Comparison of ENCODE assay signal across 8 cellular contexts in the genomic region with DNA sequence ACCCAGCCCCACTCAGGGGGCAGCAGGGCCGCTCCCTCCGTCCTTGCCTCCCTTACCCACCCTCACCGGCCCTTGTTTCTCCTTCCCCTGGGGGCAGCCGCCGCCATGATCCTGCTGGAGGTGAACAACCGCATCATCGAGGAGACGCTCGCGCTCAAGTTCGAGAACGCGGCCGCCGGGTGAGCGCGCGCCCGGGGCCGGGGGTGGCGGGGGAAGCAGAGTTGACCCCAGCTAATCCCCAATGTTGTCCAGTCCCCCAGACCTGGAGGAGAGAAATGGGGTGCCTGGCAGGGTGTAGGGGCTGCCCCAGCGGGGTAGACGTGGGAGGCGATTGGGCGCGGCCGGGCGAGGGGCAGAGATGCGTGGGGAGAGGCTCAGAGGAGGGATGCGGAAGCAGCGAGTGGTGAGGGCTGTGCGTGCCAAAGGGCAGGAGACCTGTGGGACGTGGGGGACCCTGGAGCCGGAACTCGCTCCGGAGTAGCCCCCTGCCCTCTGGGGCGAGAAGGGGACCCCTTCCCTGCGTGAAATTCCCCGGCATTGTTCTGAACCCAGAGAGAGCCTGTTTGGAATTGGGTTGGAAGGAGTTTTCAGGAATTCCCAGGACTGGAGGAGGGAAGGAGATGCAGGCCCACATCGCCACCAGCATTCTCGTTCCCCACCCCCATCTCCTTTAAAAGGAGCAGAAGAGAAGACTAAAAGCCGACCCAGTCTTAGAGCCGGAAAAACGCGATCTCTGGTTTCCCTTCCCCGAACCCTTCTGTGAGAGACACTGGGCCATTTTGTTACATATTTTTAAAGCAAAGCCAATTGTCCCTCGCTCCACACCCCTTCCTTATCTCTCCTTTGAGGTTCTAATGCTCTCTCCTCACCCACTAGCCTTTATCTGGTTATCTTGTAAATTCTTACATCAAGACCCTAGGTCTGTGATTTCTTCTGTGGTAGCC. TPM values are rescaled to one million over a fixed set of nuclear protein-coding genes. Genes with fewer than 3 reads are reported as not detected.
DNase-seq lines count a peak whose midpoint lies in the region; ATAC-seq and TF ChIP-seq lines count a peak whose summit lies in the region.

No MANE protein-coding gene starts in this region.

- H3K36me3 Mint-ChIP-seq in activated T-cell treated with anti-CD3 and anti-CD28 coated beads, Interleukin-2, amount 50 U/mL, for 24 hours (ENCODE audit: low read depth) = peaks cover 57% of the 10 kb centered on the region
- H3K36me3 Mint-ChIP-seq in natural killer cell treated with Interleukin-12 subunit alpha and Interleukin-12 subunit beta and Interleukin-15 and Interleukin-18, amount 100 ng/mL, for 72 hours = peaks cover 32% of the 10 kb centered on the region

- intact Hi-C loops in esophagus squamous epithelium (cut with DNase I) = no loop called here

- H3K27ac Mint-ChIP-seq in activated T-cell treated with anti-CD3 and anti-CD28 coated beads, Interleukin-2, amount 50 U/mL, for 24 hours = peak overlapping the region; percentile 94
- peak overlapping the region; percentile 91 to 94 for H3K27ac Mint-ChIP-seq in natural killer cell treated with Interleukin-12 subunit alpha and Interleukin-12 subunit beta and Interleukin-15 and Interleukin-18, amount 100 ng/mL, for 72 hours

- no peaks in the 10 kb centered on the region for H3K9me3 ChIP-seq in esophagus squamous epithelium

- H3K36me3 ChIP-seq in esophagus squamous epithelium = peaks cover 0 to 17% (median 0%) of the 10 kb centered on the region in 3 donors

- peaks cover 46% of the 10 kb centered on the region for H3K4me1 Mint-ChIP-seq in activated T-cell treated with anti-CD3 and anti-CD28 coated beads, Interleukin-2, amount 50 U/mL, for 24 hours (ENCODE audit: low read depth)
- H3K4me1 Mint-ChIP-seq in natural killer cell treated with Interleukin-12 subunit alpha and Interleukin-12 subunit beta and Interleukin-15 and Interleukin-18, amount 100 ng/mL, for 72 hours (ENCODE audit: low read depth in 2 of 2) = peaks cover 50% of the 10 kb centered on the region in 2 donors

- H3K27ac ChIP-seq in esophagus squamous epithelium = peak overlapping the region; percentile 98 to 100 (median 100)

- H3K27me3 ChIP-seq in esophagus squamous epithelium = no peaks in the 10 kb centered on the region

- ATAC-seq in natural killer cell treated with Interleukin-12 subunit alpha and Interleukin-12 subunit beta and Interleukin-15 and Interleukin-18, amount 100 ng/mL, for 72 hours = peak; percentile 81
- peak; percentile 75 for ATAC-seq in stimulated activated naive CD8-positive, alpha-beta T cell treated with anti-CD3 and anti-CD28 coated beads, Interleukin-15, Interleukin-2, amounts not matched to agents 100 U/mL and 50 U/mL, for 24 hours

- DNase-seq in GM12865 (ENCODE audit: low read depth) (peak; percentile 75), HFF-Myc (ENCODE audit: extremely low read depth, low read depth) (no peak), NOMO-1 treated with dmso at 0.1 percent for 144 hours (lab: John Stamatoyannopoulos, UW; ENCODE audit: unreplicated experiment) (peak; percentile 57), esophagus squamous epithelium (lab: John Stamatoyannopoulos, UW) (peak; percentile 14), COR-L47 (lab: John Stamatoyannopoulos, UW) (no peak)
- peak; percentile 80 for DNase-seq in activated T-cell treated with anti-CD3 and anti-CD28 coated beads, Interleukin-2, amount 50 U/mL, for 24 hours
- DNase-seq in natural killer cell treated with Interleukin-12 subunit alpha and Interleukin-12 subunit beta and Interleukin-15 and Interleukin-18, amount 100 ng/mL, for 72 hours (ENCODE audit: low spot score) = peak; percentile 87
- peak; percentile 84 for DNase-seq in stimulated activated naive CD8-positive, alpha-beta T cell treated with anti-CD3 and anti-CD28 coated beads, Interleukin-15, Interleukin-2, amounts not matched to agents 100 U/mL and 50 U/mL, for 24 hours

- H3K9me3 Mint-ChIP-seq in activated T-cell treated with anti-CD3 and anti-CD28 coated beads, Interleukin-2, amount 50 U/mL, for 24 hours = no peaks in the 10 kb centered on the region
- H3K9me3 Mint-ChIP-seq in natural killer cell treated with Interleukin-12 subunit alpha and Interleukin-12 subunit beta and Interleukin-15 and Interleukin-18, amount 100 ng/mL, for 72 hours = no peaks in the 10 kb centered on the region

- peak overlapping the region; percentile 91 for H3K4me3 Mint-ChIP-seq in activated T-cell treated with anti-CD3 and anti-CD28 coated beads, Interleukin-2, amount 50 U/mL, for 24 hours
- H3K4me3 Mint-ChIP-seq in natural killer cell treated with Interleukin-12 subunit alpha and Interleukin-12 subunit beta and Interleukin-15 and Interleukin-18, amount 100 ng/mL, for 72 hours = peak overlapping the region; percentile 88

- H3K27me3 Mint-ChIP-seq in activated T-cell treated with anti-CD3 and anti-CD28 coated beads, Interleukin-2, amount 50 U/mL, for 24 hours = no peaks in the 10 kb centered on the region
- no peaks in the 10 kb centered on the region for H3K27me3 Mint-ChIP-seq in natural killer cell treated with Interleukin-12 subunit alpha and Interleukin-12 subunit beta and Interleukin-15 and Interleukin-18, amount 100 ng/mL, for 72 hours

- peaks cover 25 to 56% (median 47%) of the 10 kb centered on the region in 3 donors for H3K4me1 ChIP-seq in esophagus squamous epithelium

- peak in 1 of 4 donors; percentile 20 for TF ChIP-seq POLR2A in esophagus squamous epithelium (IDR thresholded peaks at IDR 0.05)

- TF ChIP-seq CTCF in GM12865 (IDR thresholded peaks at IDR 0.05; ENCODE audit: insufficient read depth, low read depth, low read length, missing control alignments) = no peak
- TF ChIP-seq CTCF in HFF-Myc (IDR thresholded peaks at IDR 0.05; ENCODE audit: low read depth, low read length, missing control alignments) = no peak
- no peak for TF ChIP-seq CTCF in esophagus squamous epithelium (IDR thresholded peaks at IDR 0.05)

- WGBS in esophagus squamous epithelium, 2 donors = 1 to 2% methylated on average over 17 to 23 of the region's 47 CpGs

- peak overlapping the region; percentile 74 for H3K4me3 ChIP-seq in GM12865 (ENCODE audit: low read depth, low read length)
- peak overlapping the region; percentile 97 for H3K4me3 ChIP-seq in HFF-Myc (replicated peaks; ENCODE audit: low read depth, low read length)
- peak overlapping the region; percentile 86 to 100 (median 95) for H3K4me3 ChIP-seq in esophagus squamous epithelium

RNA-seq across cellular contexts. Expression of gene ARPC2, which starts 0.6 kb away (rescaled TPM):
- 100 to 1,000 TPM; 465 to 690 (median 542) TPM for total RNA-seq in esophagus squamous epithelium
- 100 to 1,000 TPM; 509 to 675 TPM for total RNA-seq in natural killer cell treated with Interleukin-12 subunit alpha and Interleukin-12 subunit beta and Interleukin-15 and Interleukin-18, amount 100 ng/mL, for 72 hours

RNA-seq across cellular contexts. Expression of gene GPBAR1, which starts 43.2 kb away (rescaled TPM):
- 1 to 10 TPM in 1 of 4 donors, under 1 TPM in 2, not detected in 1; 0.26 to 1.3 (median 0.31) TPM for total RNA-seq in esophagus squamous epithelium
- 1 to 10 TPM; 2.6 to 3.0 TPM for total RNA-seq in natural killer cell treated with Interleukin-12 subunit alpha and Interleukin-12 subunit beta and Interleukin-15 and Interleukin-18, amount 100 ng/mL, for 72 hours

RNA-seq across cellular contexts. Expression of gene CXCR1, which starts 50.9 kb away (rescaled TPM):
- total RNA-seq in esophagus squamous epithelium = 1 to 10 TPM in 1 of 4 donors, not detected in 3; 1.3 TPM
- under 1 TPM in 1 of 2 donors, not detected in 1; 0.28 TPM for total RNA-seq in natural killer cell treated with Interleukin-12 subunit alpha and Interleukin-12 subunit beta and Interleukin-15 and Interleukin-18, amount 100 ng/mL, for 72 hours

RNA-seq across cellular contexts. Expression of gene AAMP, which starts 52.3 kb away (rescaled TPM):
- 100 to 1,000 TPM in 3 of 4 donors, 10 to 100 TPM in 1; 97.9 to 136 (median 118) TPM for total RNA-seq in esophagus squamous epithelium
- total RNA-seq in natural killer cell treated with Interleukin-12 subunit alpha and Interleukin-12 subunit beta and Interleukin-15 and Interleukin-18, amount 100 ng/mL, for 72 hours = 100 to 1,000 TPM in 1 of 2 donors, 10 to 100 TPM in 1; 75.6 to 104 TPM

RNA-seq across cellular contexts. Expression of gene PNKD, which starts 52.7 kb away (rescaled TPM):
- total RNA-seq in esophagus squamous epithelium = 10 to 100 TPM; 19.7 to 34.3 (median 28.0) TPM
- 10 to 100 TPM; 20.6 to 22.0 TPM for total RNA-seq in natural killer cell treated with Interleukin-12 subunit alpha and Interleukin-12 subunit beta and Interleukin-15 and Interleukin-18, amount 100 ng/mL, for 72 hours

Comparison
In these comparisons a context has a peak if more than half of its experiments do, and no peak if none do; other contexts are left out.
1. DNase-seq: peak in GM12865 (single experiment), NOMO-1 treated with dmso at 0.1 percent for 144 hours (single experiment), activated T-cell treated with anti-CD3 and anti-CD28 coated beads, Interleukin-2, amount 50 U/mL, for 24 hours (single experiment), esophagus squamous epithelium (single experiment), natural killer cell treated with Interleukin-12 subunit alpha and Interleukin-12 subunit beta and Interleukin-15 and Interleukin-18, amount 100 ng/mL, for 72 hours (single experiment) and stimulated activated naive CD8-positive, alpha-beta T cell treated with anti-CD3 and anti-CD28 coated beads, Interleukin-15, Interleukin-2, amounts not matched to agents 100 U/mL and 50 U/mL, for 24 hours (single experiment); none in HFF-Myc (single experiment) and COR-L47 (single experiment).
2. Peak in every context shown above with its lines, with median percentiles within 50 percentile points of each other: H3K4me3 ChIP-seq.